ENCODE assay signal across 13 cellular contexts in the genomic region with DNA sequence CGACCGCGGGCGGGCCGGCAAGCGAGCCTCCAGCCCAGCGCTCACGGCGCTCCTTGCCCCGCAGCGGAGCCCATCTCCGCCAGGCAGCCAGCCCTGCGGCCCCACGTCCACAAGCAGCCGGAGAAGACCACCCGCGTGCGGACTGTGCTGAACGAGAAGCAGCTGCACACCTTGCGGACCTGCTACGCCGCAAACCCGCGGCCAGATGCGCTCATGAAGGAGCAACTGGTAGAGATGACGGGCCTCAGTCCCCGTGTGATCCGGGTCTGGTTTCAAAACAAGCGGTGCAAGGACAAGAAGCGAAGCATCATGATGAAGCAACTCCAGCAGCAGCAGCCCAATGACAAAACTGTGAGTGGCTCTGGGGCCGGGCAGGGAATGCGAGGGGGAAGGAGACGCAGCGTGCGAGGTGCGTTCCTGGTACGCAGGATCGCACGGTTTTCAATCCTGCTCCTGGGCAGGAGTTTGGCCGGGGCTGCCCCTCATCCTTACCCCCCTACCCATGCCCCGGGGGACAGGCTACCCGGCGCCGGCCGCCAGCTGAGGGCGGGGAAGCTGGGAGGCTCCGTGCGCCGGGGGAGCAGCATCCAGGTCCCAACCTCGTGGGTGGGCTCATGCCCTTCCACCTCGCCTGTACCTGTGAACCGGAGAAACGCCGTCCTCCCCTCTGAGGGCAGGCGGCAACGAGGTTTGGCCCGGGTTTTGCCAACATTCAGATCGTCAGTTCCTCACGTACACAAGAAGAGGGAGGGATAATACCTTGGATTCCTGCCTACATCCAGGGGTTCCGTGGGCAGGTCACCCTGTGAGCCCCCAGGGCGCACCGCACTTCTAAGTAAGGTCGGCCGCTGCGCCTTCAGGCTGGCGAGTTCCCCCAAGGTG. TPM values are rescaled to one million over a fixed set of nuclear protein-coding genes. Genes with fewer than 3 reads are reported as not detected.
DNase-seq lines count a peak whose midpoint lies in the region; ATAC-seq and TF ChIP-seq lines count a peak whose summit lies in the region.
"Had no signal": no experiment of that assay in that cellular context is flagged by ENCODE, and none has a peak within 500 bp of the region (broad histone marks: within the 10 kb centered on the region; RNA-seq: fewer than 3 reads in every experiment).

No MANE protein-coding gene starts in this region.

- H3K36me3 Mint-ChIP-seq in progenitor cell of endocrine pancreas (ENCODE audit: insufficient read depth) = no peaks in the 10 kb centered on the region
- H3K36me3 Mint-ChIP-seq in activated naive CD4-positive, alpha-beta T cell treated with anti-CD3 and anti-CD28 coated beads for 36 hours (ENCODE audit: low read depth) = no peaks in the 10 kb centered on the region
- H3K36me3 Mint-ChIP-seq in activated CD4-positive, alpha-beta memory T cell treated with anti-CD3 and anti-CD28 coated beads for 36 hours = no peaks in the 10 kb centered on the region
- no peaks in the 10 kb centered on the region for H3K36me3 Mint-ChIP-seq in activated T-helper 17 cell treated with anti-CD3 and anti-CD28 coated beads, Interleukin-2, amount 50 U/mL, for 72 hours (ENCODE audit: low read depth)

- POLR2A ChIA-PET in activated CD4-positive, alpha-beta memory T cell treated with anti-CD3 and anti-CD28 coated beads for 36 hours (lab: Charles Lee) = no interaction called here

- CTCF ChIA-PET in activated naive CD4-positive, alpha-beta T cell treated with anti-CD3 and anti-CD28 coated beads for 36 hours (lab: Charles Lee) = no interaction called here
- CTCF ChIA-PET in activated CD4-positive, alpha-beta memory T cell treated with anti-CD3 and anti-CD28 coated beads for 36 hours (lab: Charles Lee) = no interaction called here

- H3K27me3 Mint-ChIP-seq in progenitor cell of endocrine pancreas = peaks cover 93% of the 10 kb centered on the region
- H3K27me3 Mint-ChIP-seq in activated naive CD4-positive, alpha-beta T cell treated with anti-CD3 and anti-CD28 coated beads for 36 hours (ENCODE audit: low read depth) = peaks cover 67% of the 10 kb centered on the region
- H3K27me3 Mint-ChIP-seq in activated CD4-positive, alpha-beta memory T cell treated with anti-CD3 and anti-CD28 coated beads for 36 hours = peaks cover 55% of the 10 kb centered on the region
- peaks cover 58% of the 10 kb centered on the region for H3K27me3 Mint-ChIP-seq in activated T-helper 17 cell treated with anti-CD3 and anti-CD28 coated beads, Interleukin-2, amount 50 U/mL, for 72 hours

- TF ChIP-seq CTCF in progenitor cell of endocrine pancreas (IDR thresholded peaks at IDR 0.05; ENCODE audit: unreplicated experiment) = no peak

- intact Hi-C loops in activated naive CD4-positive, alpha-beta T cell treated with anti-CD3 and anti-CD28 coated beads for 36 hours (cut with micrococcal nuclease) = no loop called here
- intact Hi-C loops in activated CD4-positive, alpha-beta memory T cell treated with anti-CD3 and anti-CD28 coated beads for 36 hours (cut with micrococcal nuclease) = no loop called here

- peak overlapping the region; percentile 62 for H3K27ac Mint-ChIP-seq in progenitor cell of endocrine pancreas
- no peak overlapping the region for H3K27ac Mint-ChIP-seq in activated naive CD4-positive, alpha-beta T cell treated with anti-CD3 and anti-CD28 coated beads for 36 hours
- H3K27ac Mint-ChIP-seq in activated CD4-positive, alpha-beta memory T cell treated with anti-CD3 and anti-CD28 coated beads for 36 hours = no peak overlapping the region
- H3K27ac Mint-ChIP-seq in activated T-helper 17 cell treated with anti-CD3 and anti-CD28 coated beads, Interleukin-2, amount 50 U/mL, for 72 hours = no peak overlapping the region
- H3K27ac Mint-ChIP-seq: CD4-positive, alpha-beta T cell had no signal

- peaks cover 35% of the 10 kb centered on the region for H3K4me1 Mint-ChIP-seq in progenitor cell of endocrine pancreas (ENCODE audit: low read depth)
- H3K4me1 Mint-ChIP-seq in activated naive CD4-positive, alpha-beta T cell treated with anti-CD3 and anti-CD28 coated beads for 36 hours (ENCODE audit: low read depth) = no peaks in the 10 kb centered on the region
- no peaks in the 10 kb centered on the region for H3K4me1 Mint-ChIP-seq in activated CD4-positive, alpha-beta memory T cell treated with anti-CD3 and anti-CD28 coated beads for 36 hours (ENCODE audit: low read depth)
- no peaks in the 10 kb centered on the region for H3K4me1 Mint-ChIP-seq in activated T-helper 17 cell treated with anti-CD3 and anti-CD28 coated beads, Interleukin-2, amount 50 U/mL, for 72 hours

- no peak for ATAC-seq in activated T-helper 17 cell treated with anti-CD3 and anti-CD28 coated beads, Interleukin-2, amount 50 U/mL, for 72 hours (replicated peaks)

- H3K4me3 Mint-ChIP-seq in progenitor cell of endocrine pancreas (ENCODE audit: low read depth) = peak overlapping the region; percentile 69
- H3K4me3 Mint-ChIP-seq in activated naive CD4-positive, alpha-beta T cell treated with anti-CD3 and anti-CD28 coated beads for 36 hours = no peak overlapping the region
- no peak overlapping the region for H3K4me3 Mint-ChIP-seq in activated CD4-positive, alpha-beta memory T cell treated with anti-CD3 and anti-CD28 coated beads for 36 hours
- no peak overlapping the region for H3K4me3 Mint-ChIP-seq in activated T-helper 17 cell treated with anti-CD3 and anti-CD28 coated beads, Interleukin-2, amount 50 U/mL, for 72 hours
- H3K4me3 Mint-ChIP-seq: CD4-positive, alpha-beta T cell had no signal

- DNase-seq in ELR (ENCODE audit: low read depth) (peak; percentile 21), NCI-H748 (lab: John Stamatoyannopoulos, UW; ENCODE audit: unreplicated experiment) (peak; percentile 79), glomerular visceral epithelial cell (ENCODE audit: extremely low spot score) (peak; percentile 29), progenitor cell of endocrine pancreas (ENCODE audit: low spot score, unreplicated experiment) (no peak), GM19238 (ENCODE audit: insufficient read length, low spot score) (no peak)
- DNase-seq in activated naive CD4-positive, alpha-beta T cell treated with anti-CD3 and anti-CD28 coated beads for 36 hours = no peak
- no peak for DNase-seq in activated CD4-positive, alpha-beta memory T cell treated with anti-CD3 and anti-CD28 coated beads for 36 hours
- DNase-seq: activated T-cell treated with anti-CD3 and anti-CD28 coated beads for 4 hours; CD4-positive, alpha-beta T cell; hippocampal formation; T-helper 9 cell had no signal

- H3K9me3 Mint-ChIP-seq in progenitor cell of endocrine pancreas (ENCODE audit: low read depth) = no peaks in the 10 kb centered on the region
- H3K9me3 Mint-ChIP-seq in activated naive CD4-positive, alpha-beta T cell treated with anti-CD3 and anti-CD28 coated beads for 36 hours = peaks cover 4% of the 10 kb centered on the region
- no peaks in the 10 kb centered on the region for H3K9me3 Mint-ChIP-seq in activated CD4-positive, alpha-beta memory T cell treated with anti-CD3 and anti-CD28 coated beads for 36 hours
- no peaks in the 10 kb centered on the region for H3K9me3 Mint-ChIP-seq in activated T-helper 17 cell treated with anti-CD3 and anti-CD28 coated beads, Interleukin-2, amount 50 U/mL, for 72 hours
- H3K9me3 Mint-ChIP-seq: CD4-positive, alpha-beta T cell had no signal

RNA-seq across cellular contexts. Expression of a gene that starts 6.6 kb away (rescaled TPM):
- total RNA-seq in progenitor cell of endocrine pancreas = 8.2 and 9.7 TPM in 2 replicates
- not detected for total RNA-seq in activated naive CD4-positive, alpha-beta T cell treated with anti-CD3 and anti-CD28 coated beads for 36 hours
- not detected for total RNA-seq in activated CD4-positive, alpha-beta memory T cell treated with anti-CD3 and anti-CD28 coated beads for 36 hours
- not detected for total RNA-seq in activated T-helper 17 cell treated with anti-CD3 and anti-CD28 coated beads, Interleukin-2, amount 50 U/mL, for 72 hours
- total RNA-seq: CD4-positive, alpha-beta T cell; pulmonary artery endothelial cell had no signal

Comparison
In these comparisons a context has a peak if more than half of its experiments do, and no peak if none do; other contexts are left out.
1. DNase-seq: peak in ELR (single experiment), NCI-H748 (single experiment) and glomerular visceral epithelial cell (single experiment); none in progenitor cell of endocrine pancreas (single experiment), GM19238 (single experiment), activated naive CD4-positive, alpha-beta T cell treated with anti-CD3 and anti-CD28 coated beads for 36 hours (single experiment) and activated CD4-positive, alpha-beta memory T cell treated with anti-CD3 and anti-CD28 coated beads for 36 hours (single experiment).